9 cellular contexts compared by ENCODE assay signal in genomic region chr13:70623260-70623659, GRCh38.
DNase-seq lines count a peak whose midpoint lies in the region; ATAC-seq, FAIRE-seq and TF ChIP-seq lines count a peak whose summit lies in the region.
"Had no signal": no experiment of that assay in that cellular context is flagged by ENCODE, and none has a peak within 500 bp of the region (broad histone marks: within the 10 kb centered on the region; RNA-seq: fewer than 3 reads in every experiment).

No MANE protein-coding gene starts in this region.

- H3K4me3 ChIP-seq in AG09309 (ENCODE audit: control insufficient read depth, low read depth, low read length) = no peak overlapping the region
- no peak overlapping the region for H3K4me3 ChIP-seq in small intestine (ENCODE audit: low read depth in 1 of 2, low read length in 2 of 2)

- H3K9me3 Mint-ChIP-seq in activated naive CD8-positive, alpha-beta T cell treated with anti-CD3 and anti-CD28 coated beads for 36 hours = no peaks in the 10 kb centered on the region

- no peak overlapping the region for H3K27ac Mint-ChIP-seq in activated naive CD8-positive, alpha-beta T cell treated with anti-CD3 and anti-CD28 coated beads for 36 hours

- no peak overlapping the region for H3K4me3 Mint-ChIP-seq in activated naive CD8-positive, alpha-beta T cell treated with anti-CD3 and anti-CD28 coated beads for 36 hours

- H3K27ac ChIP-seq in foreskin keratinocyte (no peak overlapping the region), small intestine (ENCODE audit: low read depth in 1 of 2, low read length in 1 of 2) (no peak overlapping the region)

- no peaks in the 10 kb centered on the region for H3K4me1 Mint-ChIP-seq in activated naive CD8-positive, alpha-beta T cell treated with anti-CD3 and anti-CD28 coated beads for 36 hours

- ATAC-seq in GM18868 (IDR thresholded peaks at IDR 0.05; ENCODE audit: unreplicated experiment) = peak; percentile 73
- no peak for ATAC-seq in foreskin keratinocyte
- no peak for ATAC-seq in GM18519 (IDR thresholded peaks at IDR 0.05; ENCODE audit: low FRiP score, unreplicated experiment)

- DNase-seq in AG09309 (ENCODE audit: low read depth) (no peak), NCI-H748 treated with DMSO at 0.1 percent for 48 hours (lab: John Stamatoyannopoulos, UW) (peak; percentile 21), foreskin keratinocyte (no peak), small intestine (no peak), GOT3 (lab: John Stamatoyannopoulos, UW) (no peak)
- no peak for DNase-seq in activated naive CD8-positive, alpha-beta T cell treated with anti-CD3 and anti-CD28 coated beads for 36 hours

- no peaks in the 10 kb centered on the region for H3K36me3 ChIP-seq in small intestine (ENCODE audit: control insufficient read depth in 2 of 2, insufficient read depth in 2 of 2, low read length in 2 of 2)

- FAIRE-seq in small intestine (lab: Jason Lieb, UNC) = no peak
- FAIRE-seq: GM18507 had no signal

- no peaks in the 10 kb centered on the region for H3K27me3 Mint-ChIP-seq in activated naive CD8-positive, alpha-beta T cell treated with anti-CD3 and anti-CD28 coated beads for 36 hours

- H3K36me3 Mint-ChIP-seq in activated naive CD8-positive, alpha-beta T cell treated with anti-CD3 and anti-CD28 coated beads for 36 hours = no peaks in the 10 kb centered on the region

- TF ChIP-seq CTCF in AG09309 (IDR thresholded peaks at IDR 0.05; ENCODE audit: control insufficient read depth, insufficient read depth, low read depth, low read length, missing control alignments) = peak; percentile 26
- peak; percentile 58 for TF ChIP-seq CTCF in foreskin keratinocyte (conservative IDR thresholded peaks at IDR 0.05)

- no peaks in the 10 kb centered on the region for H3K9me3 ChIP-seq in small intestine (ENCODE audit: control insufficient read depth, low read depth)

- H3K27me3 ChIP-seq in foreskin keratinocyte = no peaks in the 10 kb centered on the region
- no peaks in the 10 kb centered on the region for H3K27me3 ChIP-seq in small intestine (ENCODE audit: control insufficient read depth in 2 of 2, insufficient read depth in 2 of 2, low read length in 2 of 2)

- H3K4me1 ChIP-seq in foreskin keratinocyte (no peaks in the 10 kb centered on the region), small intestine (ENCODE audit: control insufficient read depth in 2 of 2, insufficient read depth in 1 of 2, low read depth in 1 of 2, low read length in 1 of 2) (no peaks in the 10 kb centered on the region)
